In the genomic region with DNA sequence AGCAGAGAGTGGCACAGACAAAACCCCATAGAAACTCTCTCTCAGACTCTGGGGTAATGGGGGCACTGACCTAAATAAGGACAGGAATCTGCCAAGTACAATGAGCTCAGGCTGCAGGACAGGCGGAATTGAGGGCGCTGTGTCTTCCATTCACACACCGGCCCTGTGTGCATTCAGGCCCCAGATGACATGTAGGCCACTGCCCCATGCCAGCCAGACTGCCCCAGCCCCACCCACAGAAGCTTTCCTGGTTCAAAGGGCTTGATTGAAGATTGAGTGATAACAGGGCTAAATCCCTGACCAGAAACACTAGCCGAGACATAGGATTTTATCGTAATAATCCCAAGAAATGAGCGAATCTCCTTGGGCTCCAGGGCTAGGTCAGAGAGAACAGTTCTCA, we compare ENCODE assay signal across 24 cellular contexts. TPM values are rescaled to one million over a fixed set of nuclear protein-coding genes. Genes with fewer than 3 reads are reported as not detected.
DNase-seq lines count a peak whose midpoint lies in the region; ATAC-seq and TF ChIP-seq lines count a peak whose summit lies in the region.
"Had no signal": no experiment of that assay in that cellular context is flagged by ENCODE, and none has a peak within 500 bp of the region (broad histone marks: within the 10 kb centered on the region; RNA-seq: fewer than 3 reads in every experiment).

No MANE protein-coding gene starts in this region.

- no peak for TF ChIP-seq CTCF in sigmoid colon (IDR thresholded peaks at IDR 0.05)
- TF ChIP-seq CTCF in foreskin fibroblast (IDR thresholded peaks at IDR 0.05; ENCODE audit: low read depth, low read length), result no peak

- H3K23ac ChIP-seq in mesenchymal stem cell (ENCODE audit: low read length in 2 of 2), result no peak overlapping the region

- no peak overlapping the region for H2BK120ac ChIP-seq in mesenchymal stem cell (ENCODE audit: low read depth, low read length)

- H3K9me3 ChIP-seq in mesenchymal stem cell (ENCODE audit: control insufficient read depth, low read length) (no peaks in the 10 kb centered on the region), sigmoid colon (no peaks in the 10 kb centered on the region)
- H3K9me3 ChIP-seq: BLaER1, MG63, tibial artery had no signal

- TF ChIP-seq EP300 in sigmoid colon (IDR thresholded peaks at IDR 0.05), result no peak

- TF ChIP-seq POLR2A in sigmoid colon (IDR thresholded peaks at IDR 0.05), result no peak

- intact Hi-C loops in sigmoid colon (cut with DNase I), result no loop called here

- H2AK5ac ChIP-seq in mesenchymal stem cell (ENCODE audit: low read length, severe bottlenecking), result no peak overlapping the region

- H3K4me3 Mint-ChIP-seq in activated CD4-positive, alpha-beta memory T cell treated with anti-CD3 and anti-CD28 coated beads, Interleukin-2, amount 10 ng/mL, durations not matched to agents 7 days and 5 days, result no peak overlapping the region
- H3K4me3 Mint-ChIP-seq: activated CD8-positive, alpha-beta T cell treated with anti-CD3 and anti-CD28 coated beads, Interleukin-2, amount 10 ng/mL, durations not matched to agents 7 days and 5 days; neural crest cell; stimulated activated naive CD8-positive, alpha-beta T cell treated with anti-CD3 and anti-CD28 coated beads, Interleukin-15, Interleukin-2, amounts not matched to agents 100 ng/mL and 50 ng/mL, for 24 hours had no signal

- H3K4me1 Mint-ChIP-seq in activated CD4-positive, alpha-beta memory T cell treated with anti-CD3 and anti-CD28 coated beads, Interleukin-2, amount 10 ng/mL, durations not matched to agents 7 days and 5 days, result peaks cover 45% of the 10 kb centered on the region

- peak overlapping the region in 1 of 2 experiments; percentile 44 for H3K18ac ChIP-seq in mesenchymal stem cell (ENCODE audit: low read depth in 1 of 2, low read length in 2 of 2)

- H3K36me3 Mint-ChIP-seq in activated CD4-positive, alpha-beta memory T cell treated with anti-CD3 and anti-CD28 coated beads, Interleukin-2, amount 10 ng/mL, durations not matched to agents 7 days and 5 days (ENCODE audit: low read depth), result no peaks in the 10 kb centered on the region
- H3K36me3 Mint-ChIP-seq: activated naive CD4-positive, alpha-beta T cell treated with anti-CD3 and anti-CD28 coated beads, Interleukin-2, amount 50 U/mL, for 72 hours had no signal

- H3K27me3 Mint-ChIP-seq in activated CD4-positive, alpha-beta memory T cell treated with anti-CD3 and anti-CD28 coated beads, Interleukin-2, amount 10 ng/mL, durations not matched to agents 7 days and 5 days, result peaks cover 2% of the 10 kb centered on the region
- H3K27me3 Mint-ChIP-seq: stimulated activated naive CD8-positive, alpha-beta T cell treated with anti-CD3 and anti-CD28 coated beads, Interleukin-15, Interleukin-2, amounts not matched to agents 100 ng/mL and 50 ng/mL, for 24 hours had no signal

- no peak overlapping the region for H2AFZ ChIP-seq in mesenchymal stem cell (ENCODE audit: low read depth, low read length)

- peak overlapping the region; percentile 91 for H2BK15ac ChIP-seq in mesenchymal stem cell (ENCODE audit: low read depth, poor library complexity, severe bottlenecking)

- H3K4me1 ChIP-seq in mesenchymal stem cell (ENCODE audit: control insufficient read depth, insufficient read depth, low read depth, low read length) (peaks cover 11% of the 10 kb centered on the region), sigmoid colon (peaks cover 0 to 82% (median 77%) of the 10 kb centered on the region in 4 donors)

- 91% methylated on average over 6 of the region's 6 CpGs for WGBS in mesenchymal stem cell
- 51 to 85% methylated on average over 6 of the region's 6 CpGs for WGBS in sigmoid colon, 2 donors

- H3K9ac ChIP-seq in mesenchymal stem cell (ENCODE audit: low read length), result no peak overlapping the region
- H3K9ac ChIP-seq: BLaER1 had no signal

- POLR2A ChIA-PET in activated CD4-positive, alpha-beta memory T cell treated with anti-CD3 and anti-CD28 coated beads, Interleukin-2, amount 10 ng/mL, durations not matched to agents 7 days and 5 days (lab: Charles Lee), result no interaction called here

- CTCF ChIA-PET in activated CD4-positive, alpha-beta memory T cell treated with anti-CD3 and anti-CD28 coated beads, Interleukin-2, amount 10 ng/mL, durations not matched to agents 7 days and 5 days (lab: Charles Lee), result no interaction called here

- peak overlapping the region; percentile 37 to 38 for H3K4ac ChIP-seq in mesenchymal stem cell (ENCODE audit: low read depth in 1 of 2, low read length in 2 of 2)

- no peak overlapping the region for H3K14ac ChIP-seq in mesenchymal stem cell (ENCODE audit: low read length in 2 of 2)

- H3K36me3 ChIP-seq in mesenchymal stem cell (ENCODE audit: control insufficient read depth in 1 of 2, insufficient read depth in 2 of 2, low read depth in 1 of 2, low read length in 2 of 2) (no peaks in the 10 kb centered on the region), sigmoid colon (no peaks in the 10 kb centered on the region)
- H3K36me3 ChIP-seq: BLaER1, MG63, tibial artery had no signal

- no peak overlapping the region for H3K27ac Mint-ChIP-seq in activated CD4-positive, alpha-beta memory T cell treated with anti-CD3 and anti-CD28 coated beads, Interleukin-2, amount 10 ng/mL, durations not matched to agents 7 days and 5 days
- H3K27ac Mint-ChIP-seq: activated CD8-positive, alpha-beta T cell treated with anti-CD3 and anti-CD28 coated beads, Interleukin-2, amount 10 ng/mL, durations not matched to agents 7 days and 5 days; activated T-helper 2 cell treated with anti-CD3 and anti-CD28 coated beads, Interferon-gamma antibody, Interleukin-2, Interleukin-4, amounts not matched to agents 10 μg/mL and 5 μg/mL and 100 μg/mL, durations not matched to agents 14 hours and 24 hours and 36 hours; stimulated activated naive CD8-positive, alpha-beta T cell treated with anti-CD3 and anti-CD28 coated beads, Interleukin-15, Interleukin-2, amounts not matched to agents 100 ng/mL and 50 ng/mL, for 24 hours had no signal

- no peak overlapping the region for H4K8ac ChIP-seq in mesenchymal stem cell (ENCODE audit: low read length)

- H3K4me3 ChIP-seq in mesenchymal stem cell (ENCODE audit: insufficient read depth in 1 of 2, low read depth in 1 of 2, low read length in 2 of 2) (no peak overlapping the region), sigmoid colon (no peak overlapping the region), foreskin fibroblast (ENCODE audit: low read depth in 1 of 2, low read length in 2 of 2) (no peak overlapping the region)
- H3K4me3 ChIP-seq: BLaER1, K562, MG63, tibial artery had no signal

- peak overlapping the region; percentile 23 to 43 for H2BK12ac ChIP-seq in mesenchymal stem cell (ENCODE audit: low read length in 2 of 2)

- no peak overlapping the region for H3K4me2 ChIP-seq in mesenchymal stem cell (ENCODE audit: low read length, poor library complexity, severe bottlenecking)
- H3K4me2 ChIP-seq: BLaER1 had no signal

- no peak for ATAC-seq in HG03571 (IDR thresholded peaks at IDR 0.05; ENCODE audit: unreplicated experiment)
- ATAC-seq: activated CD8-positive, alpha-beta T cell treated with anti-CD3 and anti-CD28 coated beads, Interleukin-2, amount 10 ng/mL, durations not matched to agents 7 days and 5 days; activated naive CD4-positive, alpha-beta T cell treated with anti-CD3 and anti-CD28 coated beads, Interleukin-2, amount 50 U/mL, for 72 hours; K562 had no signal

- no peaks in the 10 kb centered on the region for H3K79me1 ChIP-seq in mesenchymal stem cell (replicated peaks; ENCODE audit: low read length, poor library complexity, severe bottlenecking)

- no peaks in the 10 kb centered on the region for H3K9me3 Mint-ChIP-seq in activated CD4-positive, alpha-beta memory T cell treated with anti-CD3 and anti-CD28 coated beads, Interleukin-2, amount 10 ng/mL, durations not matched to agents 7 days and 5 days
- H3K9me3 Mint-ChIP-seq: activated naive CD4-positive, alpha-beta T cell treated with anti-CD3 and anti-CD28 coated beads, Interleukin-2, amount 50 U/mL, for 72 hours; activated T-helper 2 cell treated with anti-CD3 and anti-CD28 coated beads, Interferon-gamma antibody, Interleukin-2, Interleukin-4, amounts not matched to agents 10 μg/mL and 5 μg/mL and 100 μg/mL, durations not matched to agents 14 hours and 24 hours and 36 hours; neural crest cell; stimulated activated naive CD8-positive, alpha-beta T cell treated with anti-CD3 and anti-CD28 coated beads, Interleukin-15, Interleukin-2, amounts not matched to agents 100 ng/mL and 50 ng/mL, for 24 hours had no signal

- DNase-seq in Ammon's horn (ENCODE audit: low spot score) (peak; percentile 38), cerebellar cortex (ENCODE audit: low spot score) (peak; percentile 6), mesenchymal stem cell (no peak), sigmoid colon (peak; percentile 34), foreskin fibroblast (no peak)
- DNase-seq in activated CD4-positive, alpha-beta memory T cell treated with anti-CD3 and anti-CD28 coated beads, Interleukin-2, amount 10 ng/mL, durations not matched to agents 7 days and 5 days, result no peak
- no peak for DNase-seq in activated CD4-positive, alpha-beta T cell treated with anti-CD3 and anti-CD28 coated beads for 1 hour
- DNase-seq: activated CD8-positive, alpha-beta T cell treated with anti-CD3 and anti-CD28 coated beads, Interleukin-2, amount 10 ng/mL, durations not matched to agents 7 days and 5 days; DMS153; glutamatergic neuron; HCEC 1CT; MG63; NCI-H1105 treated with DMSO at 0.1 percent for 48 hours; NCI-H2029 treated with DMSO at 0.1 percent for 48 hours; NCI-H2227 treated with DMSO at 0.1 percent for 48 hours; NCI-H69; tibial artery had no signal

- no peak overlapping the region for H2BK5ac ChIP-seq in mesenchymal stem cell (ENCODE audit: low read depth, low read length, poor library complexity, severe bottlenecking)

- H3K27me3 ChIP-seq in mesenchymal stem cell (ENCODE audit: control insufficient read depth in 1 of 2, insufficient read depth in 1 of 2, low read length in 2 of 2) (no peaks in the 10 kb centered on the region), sigmoid colon (no peaks in the 10 kb centered on the region)
- H3K27me3 ChIP-seq: BLaER1, MG63, tibial artery had no signal

- peak overlapping the region; percentile 71 for H4K91ac ChIP-seq in mesenchymal stem cell (ENCODE audit: low read length)

- H3K27ac ChIP-seq in mesenchymal stem cell (ENCODE audit: low read length, poor library complexity, severe bottlenecking), result no peak overlapping the region
- H3K27ac ChIP-seq in sigmoid colon, result peak overlapping the region; percentile 77 to 87 (median 81)
- H3K27ac ChIP-seq: BLaER1 had no signal

RNA-seq across cellular contexts. Expression of gene EEPD1, which starts 52.8 kb away (rescaled TPM):
- 5.2 TPM for polyA plus RNA-seq in mesenchymal stem cell (2013, experiment 1 of 2)
- 4.3 TPM for polyA plus RNA-seq in mesenchymal stem cell (2013, experiment 2 of 2)
- total RNA-seq in sigmoid colon, result 10 to 100 TPM; 10.9 to 18.1 (median 13.5) TPM
- polyA plus RNA-seq in sigmoid colon, result 10 to 100 TPM in 2 of 3 donors, 1 to 10 TPM in 1; 6.6 to 16.6 (median 14.3) TPM
- 1 to 10 TPM; 6.5 to 8.5 TPM for total RNA-seq in activated CD4-positive, alpha-beta memory T cell treated with anti-CD3 and anti-CD28 coated beads, Interleukin-2, amount 10 ng/mL, durations not matched to agents 7 days and 5 days

Comparison
In these comparisons a context has a peak if more than half of its experiments do, and no peak if none do; other contexts are left out.
1. DNase-seq: peak in Ammon's horn (single experiment), cerebellar cortex (single experiment) and sigmoid colon (single experiment); none in mesenchymal stem cell (single experiment), foreskin fibroblast (0 of 2), activated CD4-positive, alpha-beta memory T cell treated with anti-CD3 and anti-CD28 coated beads, Interleukin-2, amount 10 ng/mL, durations not matched to agents 7 days and 5 days (single experiment) and activated CD4-positive, alpha-beta T cell treated with anti-CD3 and anti-CD28 coated beads for 1 hour (single experiment).